Comparison of ENCODE assay signal across 13 cellular contexts in genomic region chr6:116556814-116557403, GRCh38. TPM values are rescaled to one million over a fixed set of nuclear protein-coding genes. Genes with fewer than 3 reads are reported as not detected.
"Had no signal": no experiment of that assay in that cellular context is flagged by ENCODE, and none has a peak within 500 bp of the region (broad histone marks: within the 10 kb centered on the region; RNA-seq: fewer than 3 reads in every experiment).

No MANE protein-coding gene starts in this region.

- H3K36me3 ChIP-seq: cardiac muscle cell, ovary, tibial artery, vagina had no signal

- H3K4me3 ChIP-seq: cardiac muscle cell, ovary, skin epidermis, tibial artery, vagina had no signal

- H3K27ac ChIP-seq: cardiac muscle cell, ovary, tibial artery, vagina had no signal

- DNase-seq: activated CD4-positive, alpha-beta memory T cell treated with anti-CD3 and anti-CD28 coated beads, Interleukin-2, amount 10 ng/mL, durations not matched to agents 7 days and 5 days; activated CD8-positive, alpha-beta memory T cell treated with anti-CD3 and anti-CD28 coated beads, Interleukin-2, amount 50 U/mL, for 4 hours; aorta; hypothalamus; left colon; ovary; tibial artery had no signal

- H3K9me3 ChIP-seq: ovary, tibial artery, vagina had no signal

- H3K27me3 ChIP-seq: cardiac muscle cell, ovary, tibial artery, vagina had no signal

- H3K4me1 ChIP-seq: vagina had no signal

RNA-seq across cellular contexts. Expression of gene CALHM4, which starts 3.4 kb away (rescaled TPM):
- total RNA-seq: activated CD4-positive, alpha-beta memory T cell treated with anti-CD3 and anti-CD28 coated beads, Interleukin-2, amount 10 ng/mL, durations not matched to agents 7 days and 5 days; aorta; cardiac muscle cell; glomerular endothelial cell; left colon; ovary; renal cortical epithelial cell; vagina had no signal
- polyA plus RNA-seq: cardiac muscle cell, neural cell had no signal

RNA-seq across cellular contexts. Expression of gene TRAPPC3L, which starts 11.4 kb away (rescaled TPM):
- total RNA-seq: activated CD4-positive, alpha-beta memory T cell treated with anti-CD3 and anti-CD28 coated beads, Interleukin-2, amount 10 ng/mL, durations not matched to agents 7 days and 5 days; cardiac muscle cell; glomerular endothelial cell; left colon; renal cortical epithelial cell; vagina had no signal
- polyA plus RNA-seq: cardiac muscle cell, neural cell had no signal

RNA-seq across cellular contexts. Expression of gene CALHM5, which starts 45.5 kb away (rescaled TPM):
- total RNA-seq: activated CD4-positive, alpha-beta memory T cell treated with anti-CD3 and anti-CD28 coated beads, Interleukin-2, amount 10 ng/mL, durations not matched to agents 7 days and 5 days; cardiac muscle cell had no signal
- polyA plus RNA-seq: cardiac muscle cell had no signal

RNA-seq across cellular contexts. Expression of gene RSPH4A, which starts 59.4 kb away (rescaled TPM):
- total RNA-seq: vagina had no signal
